Comparison of ENCODE assay signal across 9 cellular contexts in genomic region chr2:217798743-217799552, GRCh38.
A peak's percentile ranks its signal among the peaks of the same experiment; 100 is the strongest.
DNase-seq lines count a peak whose midpoint lies in the region; ATAC-seq, FAIRE-seq and TF ChIP-seq lines count a peak whose summit lies in the region.
"Had no signal": no experiment of that assay in that cellular context is flagged by ENCODE, and none has a peak within 500 bp of the region (broad histone marks: within the 10 kb centered on the region; RNA-seq: fewer than 3 reads in every experiment).

No MANE protein-coding gene starts in this region.

- H2AFZ ChIP-seq in astrocyte (ENCODE audit: low read depth, low read length) (no peak overlapping the region), smooth muscle cell (ENCODE audit: low read depth) (no peak overlapping the region)

- H3K4me2 ChIP-seq in astrocyte (ENCODE audit: low read length): no peak overlapping the region
- no peak overlapping the region for H3K4me2 ChIP-seq in smooth muscle cell

- peaks cover 51% of the 10 kb centered on the region for H4K20me1 ChIP-seq in astrocyte (ENCODE audit: insufficient read depth, low read length)
- H4K20me1 ChIP-seq in smooth muscle cell (ENCODE audit: low read depth): peaks cover 56% of the 10 kb centered on the region

- WGBS in smooth muscle cell (ENCODE audit: low lambda C conversion rate): 93% methylated on average over 14 of the region's 14 CpGs

- H3K27ac Mint-ChIP-seq in astrocyte (ENCODE audit: unreplicated experiment) (peak overlapping the region; percentile 80), osteocyte (ENCODE audit: unreplicated experiment) (no peak overlapping the region)

- H3K4me3 ChIP-seq in astrocyte (ENCODE audit: insufficient read depth, low read depth, low read length) (no peak overlapping the region), smooth muscle cell (no peak overlapping the region)

- H3K9me3 Mint-ChIP-seq in astrocyte (ENCODE audit: unreplicated experiment) (no peaks in the 10 kb centered on the region), osteocyte (ENCODE audit: unreplicated experiment) (no peaks in the 10 kb centered on the region)

- H3K36me3 Mint-ChIP-seq in astrocyte (ENCODE audit: low read depth, unreplicated experiment) (peaks cover 24% of the 10 kb centered on the region), osteocyte (ENCODE audit: unreplicated experiment) (peaks cover 2% of the 10 kb centered on the region)

- H3K27ac ChIP-seq in astrocyte (ENCODE audit: low read depth, low read length): no peak overlapping the region
- no peak overlapping the region for H3K27ac ChIP-seq in smooth muscle cell (ENCODE audit: low read depth)

- no peaks in the 10 kb centered on the region for H3K27me3 ChIP-seq in astrocyte (ENCODE audit: insufficient read depth, low read length)
- H3K27me3 ChIP-seq in smooth muscle cell (ENCODE audit: low read depth): no peaks in the 10 kb centered on the region

- H3K4me1 ChIP-seq in astrocyte (ENCODE audit: insufficient read depth, low read length) (peaks cover 3% of the 10 kb centered on the region), smooth muscle cell (ENCODE audit: low read depth) (no peaks in the 10 kb centered on the region)

- no peak for TF ChIP-seq CTCF in astrocyte (IDR thresholded peaks at IDR 0.05; ENCODE audit: insufficient read depth, low read depth, low read length)
- TF ChIP-seq CTCF in osteocyte (IDR thresholded peaks at IDR 0.05): no peak
- no peak for TF ChIP-seq CTCF in smooth muscle cell (IDR thresholded peaks at IDR 0.05; ENCODE audit: borderline replicate concordance, insufficient read depth, poor library complexity, severe bottlenecking)

- peaks cover 10% of the 10 kb centered on the region for H3K4me1 Mint-ChIP-seq in astrocyte (ENCODE audit: low read depth, unreplicated experiment)
- H3K4me1 Mint-ChIP-seq in osteocyte (ENCODE audit: unreplicated experiment): no peaks in the 10 kb centered on the region

- H3F3A ChIP-seq in smooth muscle cell (ENCODE audit: low read depth): peaks cover 41% of the 10 kb centered on the region

- H3K27me3 Mint-ChIP-seq in astrocyte (ENCODE audit: low read depth, unreplicated experiment) (no peaks in the 10 kb centered on the region), osteocyte (ENCODE audit: unreplicated experiment) (no peaks in the 10 kb centered on the region)

- H3K9me3 ChIP-seq in astrocyte (ENCODE audit: insufficient read depth, low read depth, low read length): no peaks in the 10 kb centered on the region
- no peaks in the 10 kb centered on the region for H3K9me3 ChIP-seq in smooth muscle cell (replicated peaks; ENCODE audit: low read depth)

- H3K9ac ChIP-seq in astrocyte (ENCODE audit: low read length): no peak overlapping the region
- no peak overlapping the region for H3K9ac ChIP-seq in smooth muscle cell (ENCODE audit: low read depth)

- no peaks in the 10 kb centered on the region for H3K79me2 ChIP-seq in astrocyte (ENCODE audit: insufficient read depth, low read length)
- no peaks in the 10 kb centered on the region for H3K79me2 ChIP-seq in smooth muscle cell (ENCODE audit: low read depth)

- ATAC-seq in HG03135 (IDR thresholded peaks at IDR 0.05; ENCODE audit: unreplicated experiment) (peak; percentile 79), GM19328 (IDR thresholded peaks at IDR 0.05; ENCODE audit: unreplicated experiment) (no peak), HG02798 (IDR thresholded peaks at IDR 0.05; ENCODE audit: poor library complexity, unreplicated experiment) (no peak)
- ATAC-seq: Panc1 had no signal

- FAIRE-seq in GM18507 (lab: Jason Lieb, UNC) (peak; percentile 67), astrocyte (lab: Jason Lieb, UNC) (no peak)

- H3K4me3 Mint-ChIP-seq in astrocyte (ENCODE audit: unreplicated experiment): no peak overlapping the region
- H3K4me3 Mint-ChIP-seq in osteocyte (ENCODE audit: unreplicated experiment): no peak overlapping the region

- H3K36me3 ChIP-seq in astrocyte (ENCODE audit: insufficient read depth, low read length): peaks cover 17% of the 10 kb centered on the region
- no peaks in the 10 kb centered on the region for H3K36me3 ChIP-seq in smooth muscle cell (ENCODE audit: low read depth)

- DNase-seq in GM18507 (ENCODE audit: extremely low spot score, insufficient read length, low read depth): peak; percentile 39
- no peak for DNase-seq in astrocyte (ENCODE audit: low read depth)
- peak; percentile 65 for DNase-seq in osteocyte (ENCODE audit: extremely low spot score, unreplicated experiment)
- DNase-seq in smooth muscle cell (lab: John Stamatoyannopoulos, UW; ENCODE audit: unreplicated experiment): no peak
- no peak for DNase-seq in stimulated activated CD4-positive, alpha-beta T cell treated with anti-CD3 and anti-CD28 coated beads, Interleukin-4, amount 100 ng/mL, for 4 hours

Comparison
In these comparisons a context has a peak if more than half of its experiments do, and no peak if none do; other contexts are left out.
1. DNase-seq: peak in GM18507 (single experiment) and osteocyte (single experiment); none in astrocyte (single experiment), smooth muscle cell (single experiment) and stimulated activated CD4-positive, alpha-beta T cell treated with anti-CD3 and anti-CD28 coated beads, Interleukin-4, amount 100 ng/mL, for 4 hours (0 of 2).